8 cellular contexts compared by ENCODE assay signal in genomic region chr11:73178092-73178539, GRCh38. TPM values are rescaled to one million over a fixed set of nuclear protein-coding genes. Genes with fewer than 3 reads are reported as not detected.
DNase-seq lines count a peak whose midpoint lies in the region; ATAC-seq and TF ChIP-seq lines count a peak whose summit lies in the region.

No MANE protein-coding gene starts in this region.

- H3K36me3 ChIP-seq in GM06990 (ENCODE audit: control insufficient read depth, insufficient read depth, low read length) (no peaks in the 10 kb centered on the region), left lung (no peaks in the 10 kb centered on the region)

- H3K9me3 ChIP-seq in left lung = no peaks in the 10 kb centered on the region

- DNase-seq in GM06990 (ENCODE audit: extremely low read depth, insufficient read length) (peak; percentile 72), NCI-H2171 treated with DMSO at 0.1 percent for 48 hours (lab: John Stamatoyannopoulos, UW) (peak; percentile 66), cerebellum (ENCODE audit: low spot score) (peak; percentile 90), left lung (peak; percentile 85 to 93)
- peak; percentile 74 for DNase-seq in activated CD4-positive, CD25-positive, alpha-beta regulatory T cell treated with anti-CD3 and anti-CD28 coated beads, Interleukin-2, amount 50 U/mL, for 72 hours
- peak; percentile 70 to 71 for DNase-seq in stimulated activated CD4-positive, alpha-beta T cell treated with anti-CD3 and anti-CD28 coated beads, Interleukin-2, amount 100 ng/mL, for 48 hours

- TF ChIP-seq CTCF in GM06990 (IDR thresholded peaks at IDR 0.05; ENCODE audit: insufficient read depth, low read length, poor library complexity, severe bottlenecking) = peak; percentile 86
- peak; percentile 68 to 80 for TF ChIP-seq CTCF in left lung (IDR thresholded peaks at IDR 0.05)

- no peak overlapping the region for H3K4me3 ChIP-seq in GM06990 (replicated peaks; ENCODE audit: low read depth, low read length)
- H3K4me3 ChIP-seq in left lung = no peak overlapping the region

- H3K4me1 ChIP-seq in left lung = peaks cover 7 to 27% of the 10 kb centered on the region in 2 donors

- H3K27me3 ChIP-seq in GM06990 (replicated peaks; ENCODE audit: control insufficient read depth, insufficient read depth, low read length) = no peaks in the 10 kb centered on the region
- H3K27me3 ChIP-seq in left lung = no peaks in the 10 kb centered on the region

- peak overlapping the region; percentile 19 to 58 for H3K27ac ChIP-seq in left lung

- intact Hi-C loops in left lung (cut with DNase I) = loop anchor here (5.0 to 10.0 kb wide), 3 partner anchors 253 to 346 kb away; no protein-coding TSS in a partner anchor

- ATAC-seq in HG02759 (IDR thresholded peaks at IDR 0.05; ENCODE audit: unreplicated experiment) (peak; percentile 72), left lung (peak; percentile 97), HG02870 (IDR thresholded peaks at IDR 0.05; ENCODE audit: unreplicated experiment) (no peak)

RNA-seq across cellular contexts. Expression of gene FCHSD2, which starts 36.0 kb away (rescaled TPM):
- total RNA-seq in cerebellum = 37.3 TPM
- 10 to 100 TPM; 48.7 to 58.2 TPM for total RNA-seq in left lung

RNA-seq across cellular contexts. Expression of gene P2RY2, which starts 40.0 kb away (rescaled TPM):
- total RNA-seq in cerebellum (0.09 TPM), left lung (10 to 100 TPM in 1 of 2 donors, 1 to 10 TPM in 1; 9.3 to 10.3 TPM)
